Comparison of ENCODE assay signal across 8 cellular contexts in genomic region chr10:27745719-27746363, GRCh38. TPM values are rescaled to one million over a fixed set of nuclear protein-coding genes. Genes with fewer than 3 reads are reported as not detected.
A peak's percentile ranks its signal among the peaks of the same experiment; 100 is the strongest.
DNase-seq lines count a peak whose midpoint lies in the region; ATAC-seq and TF ChIP-seq lines count a peak whose summit lies in the region.

Gene MKX (minus strand): TSS chr10:27745819. CDS start chr10:27743415, 2,404 bp downstream.

- no peaks in the 10 kb centered on the region for H3K36me3 ChIP-seq in CD4-positive, CD25-positive, alpha-beta regulatory T cell (ENCODE audit: control insufficient read depth, insufficient read depth, low read length)
- H3K36me3 ChIP-seq in ascending aorta: no peaks in the 10 kb centered on the region

- no peak within 1 kb of the TSS for H3K27ac ChIP-seq in CD4-positive, CD25-positive, alpha-beta regulatory T cell (ENCODE audit: insufficient read depth, low read length, poor library complexity, severe bottlenecking)
- peak within 1 kb of the TSS; percentile 92 to 98 for H3K27ac ChIP-seq in ascending aorta

- peaks cover 0 to 42% (median 9%) of the 10 kb centered on the region in 4 donors for H3K4me1 Mint-ChIP-seq in CD4-positive, CD25-positive, alpha-beta regulatory T cell
- H3K4me1 Mint-ChIP-seq in immature natural killer cell: peaks cover 29 to 36% of the 10 kb centered on the region in 2 donors

- TF ChIP-seq CTCF in ascending aorta (IDR thresholded peaks at IDR 0.05): peak in 1 of 3 experiments; percentile 14

- peak within 1 kb of the TSS; percentile 69 to 90 (median 85) for H3K4me3 Mint-ChIP-seq in CD4-positive, CD25-positive, alpha-beta regulatory T cell
- H3K4me3 Mint-ChIP-seq in immature natural killer cell: peak within 1 kb of the TSS; percentile 61 to 88 (median 79)

- H3K27me3 Mint-ChIP-seq in CD4-positive, CD25-positive, alpha-beta regulatory T cell: peaks cover 81% of the 10 kb centered on the region
- H3K27me3 Mint-ChIP-seq in immature natural killer cell (ENCODE audit: low read depth in 3 of 3): peaks cover 26 to 28% (median 27%) of the 10 kb centered on the region in 3 donors

- no peaks in the 10 kb centered on the region for H3K36me3 Mint-ChIP-seq in CD4-positive, CD25-positive, alpha-beta regulatory T cell
- H3K36me3 Mint-ChIP-seq in immature natural killer cell: no peaks in the 10 kb centered on the region

- H3K4me1 ChIP-seq in CD4-positive, CD25-positive, alpha-beta regulatory T cell (ENCODE audit: control insufficient read depth, insufficient read depth, low read length, poor library complexity, severe bottlenecking): peaks cover 51% of the 10 kb centered on the region
- H3K4me1 ChIP-seq in ascending aorta: peaks cover 0 to 9% of the 10 kb centered on the region in 2 donors

- peaks cover 35% of the 10 kb centered on the region for H3K27me3 ChIP-seq in CD4-positive, CD25-positive, alpha-beta regulatory T cell (ENCODE audit: control insufficient read depth, insufficient read depth, low read length)
- H3K27me3 ChIP-seq in ascending aorta: no peaks in the 10 kb centered on the region

- no peak for ATAC-seq in CD4-positive, CD25-positive, alpha-beta regulatory T cell (ENCODE audit: low read depth in 2 of 2)
- ATAC-seq in HG02571 (IDR thresholded peaks at IDR 0.05; ENCODE audit: unreplicated experiment) (no peak), GM19397 (IDR thresholded peaks at IDR 0.05; ENCODE audit: unreplicated experiment) (no peak)

- H3K27ac Mint-ChIP-seq in CD4-positive, CD25-positive, alpha-beta regulatory T cell: no peak within 1 kb of the TSS
- H3K27ac Mint-ChIP-seq in immature natural killer cell: no peak within 1 kb of the TSS

- peaks cover 0 to 2% (median 0%) of the 10 kb centered on the region in 7 donors for H3K9me3 Mint-ChIP-seq in CD4-positive, CD25-positive, alpha-beta regulatory T cell
- H3K9me3 Mint-ChIP-seq in immature natural killer cell: no peaks in the 10 kb centered on the region

- no peaks in the 10 kb centered on the region for H3K9me3 ChIP-seq in CD4-positive, CD25-positive, alpha-beta regulatory T cell (ENCODE audit: control insufficient read depth in 2 of 2, low read length in 2 of 2)
- no peaks in the 10 kb centered on the region for H3K9me3 ChIP-seq in ascending aorta

- peak in 1 of 3 donors; percentile 19 for DNase-seq in CD4-positive, CD25-positive, alpha-beta regulatory T cell
- DNase-seq in NCI-H2029 (lab: John Stamatoyannopoulos, UW) (peak; percentile 34), ascending aorta (ENCODE audit: low spot score in 2 of 2) (peak in 1 of 2 donors; percentile 83), immature natural killer cell (no peak), HUDEP-2 (lab: John Stamatoyannopoulos, UW; ENCODE audit: unreplicated experiment in 76 of 76) (no peak)
- peak; percentile 5 to 8 for DNase-seq in stimulated activated CD4-positive, alpha-beta T cell treated with anti-CD3 and anti-CD28 coated beads, Interleukin-12 subunit alpha, Interleukin-12 subunit beta, amount 100 ng/mL, for 24 hours (ENCODE audit: low read depth in 2 of 2)

- H3K4me3 ChIP-seq in CD4-positive, CD25-positive, alpha-beta regulatory T cell (ENCODE audit: low read depth, low read length): no peak within 1 kb of the TSS
- peak within 1 kb of the TSS; percentile 50 to 78 for H3K4me3 ChIP-seq in ascending aorta

- intact Hi-C loops in ascending aorta (cut with DNase I): loop anchor here (2.0 kb wide), 2 partner anchors 241 to 557 kb away; partner anchors contain the start of genes MPP7 and RAB18

RNA-seq across cellular contexts. Expression of gene MKX, which starts in this region (rescaled TPM):
- not detected for total RNA-seq in CD4-positive, CD25-positive, alpha-beta regulatory T cell
- not detected for polyA plus RNA-seq in CD4-positive, CD25-positive, alpha-beta regulatory T cell
- total RNA-seq in ascending aorta: 15.8 TPM
- polyA plus RNA-seq in immature natural killer cell: not detected

Comparison
In these comparisons a context has a peak if more than half of its experiments do, and no peak if none do; other contexts are left out.
1. RNA of gene MKX (total RNA-seq): 15.8 TPM in ascending aorta (single experiment); not detected in CD4-positive, CD25-positive, alpha-beta regulatory T cell (single experiment); every median in the first group is over 10 times any median in the second.
2. DNase-seq: peak in NCI-H2029 (single experiment) and stimulated activated CD4-positive, alpha-beta T cell treated with anti-CD3 and anti-CD28 coated beads, Interleukin-12 subunit alpha, Interleukin-12 subunit beta, amount 100 ng/mL, for 24 hours (2 of 2); none in immature natural killer cell (0 of 3) and HUDEP-2 (0 of 76).